ENCODE assay signal across 1 cellular context in the genomic region with DNA sequence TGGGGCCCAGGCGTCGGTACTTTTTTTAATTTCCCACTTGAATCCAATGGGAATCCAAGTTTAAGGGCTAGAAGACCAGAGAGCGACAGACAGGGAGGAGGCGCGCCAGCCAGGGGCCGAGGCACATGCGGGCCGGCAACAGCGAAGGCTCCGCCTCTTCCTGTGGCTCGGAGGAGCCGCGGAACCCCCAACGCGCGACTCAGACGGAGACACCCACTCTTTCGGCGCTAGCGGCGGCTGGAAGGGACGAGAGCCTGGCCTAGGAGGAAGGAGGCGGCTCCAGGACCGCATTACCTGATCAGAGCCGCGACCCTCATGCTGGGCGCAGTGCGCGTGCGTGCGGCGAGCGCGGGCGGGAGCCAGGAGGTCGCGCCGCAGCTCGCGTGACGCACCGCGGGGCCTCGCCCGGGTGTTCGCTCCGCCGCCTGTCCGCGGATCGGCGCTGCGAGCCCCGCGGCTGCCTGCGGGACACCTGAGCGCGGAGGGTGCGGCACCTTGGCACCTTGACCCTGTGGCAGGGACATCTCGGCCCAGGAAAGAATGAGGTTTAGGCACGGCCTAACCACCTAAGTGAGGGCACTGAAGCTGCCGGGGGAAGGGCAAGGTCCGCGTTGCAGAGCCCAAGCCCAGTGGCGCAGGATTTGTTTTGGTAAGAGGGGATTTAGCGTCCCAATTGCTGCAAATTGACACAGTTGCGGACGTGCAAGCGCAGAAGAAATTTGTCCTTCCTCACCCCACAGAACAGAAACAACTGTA.
TF ChIP-seq lines count a peak whose summit lies in the region.

A gene with protein sequence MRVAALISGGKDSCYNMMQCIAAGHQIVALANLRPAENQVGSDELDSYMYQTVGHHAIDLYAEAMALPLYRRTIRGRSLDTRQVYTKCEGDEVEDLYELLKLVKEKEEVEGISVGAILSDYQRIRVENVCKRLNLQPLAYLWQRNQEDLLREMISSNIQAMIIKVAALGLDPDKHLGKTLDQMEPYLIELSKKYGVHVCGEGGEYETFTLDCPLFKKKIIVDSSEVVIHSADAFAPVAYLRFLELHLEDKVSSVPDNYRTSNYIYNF (minus strand): TSS at position 341 of the 756 bp plus-strand sequence. CDS start 24 bp downstream, at position 317.

TF ChIP-seq in K562, 482 proteins besides CTCF, POLR2A, EP300 and RAD21 (continued from another document):
- TF ChIP-seq, protein P1, sequence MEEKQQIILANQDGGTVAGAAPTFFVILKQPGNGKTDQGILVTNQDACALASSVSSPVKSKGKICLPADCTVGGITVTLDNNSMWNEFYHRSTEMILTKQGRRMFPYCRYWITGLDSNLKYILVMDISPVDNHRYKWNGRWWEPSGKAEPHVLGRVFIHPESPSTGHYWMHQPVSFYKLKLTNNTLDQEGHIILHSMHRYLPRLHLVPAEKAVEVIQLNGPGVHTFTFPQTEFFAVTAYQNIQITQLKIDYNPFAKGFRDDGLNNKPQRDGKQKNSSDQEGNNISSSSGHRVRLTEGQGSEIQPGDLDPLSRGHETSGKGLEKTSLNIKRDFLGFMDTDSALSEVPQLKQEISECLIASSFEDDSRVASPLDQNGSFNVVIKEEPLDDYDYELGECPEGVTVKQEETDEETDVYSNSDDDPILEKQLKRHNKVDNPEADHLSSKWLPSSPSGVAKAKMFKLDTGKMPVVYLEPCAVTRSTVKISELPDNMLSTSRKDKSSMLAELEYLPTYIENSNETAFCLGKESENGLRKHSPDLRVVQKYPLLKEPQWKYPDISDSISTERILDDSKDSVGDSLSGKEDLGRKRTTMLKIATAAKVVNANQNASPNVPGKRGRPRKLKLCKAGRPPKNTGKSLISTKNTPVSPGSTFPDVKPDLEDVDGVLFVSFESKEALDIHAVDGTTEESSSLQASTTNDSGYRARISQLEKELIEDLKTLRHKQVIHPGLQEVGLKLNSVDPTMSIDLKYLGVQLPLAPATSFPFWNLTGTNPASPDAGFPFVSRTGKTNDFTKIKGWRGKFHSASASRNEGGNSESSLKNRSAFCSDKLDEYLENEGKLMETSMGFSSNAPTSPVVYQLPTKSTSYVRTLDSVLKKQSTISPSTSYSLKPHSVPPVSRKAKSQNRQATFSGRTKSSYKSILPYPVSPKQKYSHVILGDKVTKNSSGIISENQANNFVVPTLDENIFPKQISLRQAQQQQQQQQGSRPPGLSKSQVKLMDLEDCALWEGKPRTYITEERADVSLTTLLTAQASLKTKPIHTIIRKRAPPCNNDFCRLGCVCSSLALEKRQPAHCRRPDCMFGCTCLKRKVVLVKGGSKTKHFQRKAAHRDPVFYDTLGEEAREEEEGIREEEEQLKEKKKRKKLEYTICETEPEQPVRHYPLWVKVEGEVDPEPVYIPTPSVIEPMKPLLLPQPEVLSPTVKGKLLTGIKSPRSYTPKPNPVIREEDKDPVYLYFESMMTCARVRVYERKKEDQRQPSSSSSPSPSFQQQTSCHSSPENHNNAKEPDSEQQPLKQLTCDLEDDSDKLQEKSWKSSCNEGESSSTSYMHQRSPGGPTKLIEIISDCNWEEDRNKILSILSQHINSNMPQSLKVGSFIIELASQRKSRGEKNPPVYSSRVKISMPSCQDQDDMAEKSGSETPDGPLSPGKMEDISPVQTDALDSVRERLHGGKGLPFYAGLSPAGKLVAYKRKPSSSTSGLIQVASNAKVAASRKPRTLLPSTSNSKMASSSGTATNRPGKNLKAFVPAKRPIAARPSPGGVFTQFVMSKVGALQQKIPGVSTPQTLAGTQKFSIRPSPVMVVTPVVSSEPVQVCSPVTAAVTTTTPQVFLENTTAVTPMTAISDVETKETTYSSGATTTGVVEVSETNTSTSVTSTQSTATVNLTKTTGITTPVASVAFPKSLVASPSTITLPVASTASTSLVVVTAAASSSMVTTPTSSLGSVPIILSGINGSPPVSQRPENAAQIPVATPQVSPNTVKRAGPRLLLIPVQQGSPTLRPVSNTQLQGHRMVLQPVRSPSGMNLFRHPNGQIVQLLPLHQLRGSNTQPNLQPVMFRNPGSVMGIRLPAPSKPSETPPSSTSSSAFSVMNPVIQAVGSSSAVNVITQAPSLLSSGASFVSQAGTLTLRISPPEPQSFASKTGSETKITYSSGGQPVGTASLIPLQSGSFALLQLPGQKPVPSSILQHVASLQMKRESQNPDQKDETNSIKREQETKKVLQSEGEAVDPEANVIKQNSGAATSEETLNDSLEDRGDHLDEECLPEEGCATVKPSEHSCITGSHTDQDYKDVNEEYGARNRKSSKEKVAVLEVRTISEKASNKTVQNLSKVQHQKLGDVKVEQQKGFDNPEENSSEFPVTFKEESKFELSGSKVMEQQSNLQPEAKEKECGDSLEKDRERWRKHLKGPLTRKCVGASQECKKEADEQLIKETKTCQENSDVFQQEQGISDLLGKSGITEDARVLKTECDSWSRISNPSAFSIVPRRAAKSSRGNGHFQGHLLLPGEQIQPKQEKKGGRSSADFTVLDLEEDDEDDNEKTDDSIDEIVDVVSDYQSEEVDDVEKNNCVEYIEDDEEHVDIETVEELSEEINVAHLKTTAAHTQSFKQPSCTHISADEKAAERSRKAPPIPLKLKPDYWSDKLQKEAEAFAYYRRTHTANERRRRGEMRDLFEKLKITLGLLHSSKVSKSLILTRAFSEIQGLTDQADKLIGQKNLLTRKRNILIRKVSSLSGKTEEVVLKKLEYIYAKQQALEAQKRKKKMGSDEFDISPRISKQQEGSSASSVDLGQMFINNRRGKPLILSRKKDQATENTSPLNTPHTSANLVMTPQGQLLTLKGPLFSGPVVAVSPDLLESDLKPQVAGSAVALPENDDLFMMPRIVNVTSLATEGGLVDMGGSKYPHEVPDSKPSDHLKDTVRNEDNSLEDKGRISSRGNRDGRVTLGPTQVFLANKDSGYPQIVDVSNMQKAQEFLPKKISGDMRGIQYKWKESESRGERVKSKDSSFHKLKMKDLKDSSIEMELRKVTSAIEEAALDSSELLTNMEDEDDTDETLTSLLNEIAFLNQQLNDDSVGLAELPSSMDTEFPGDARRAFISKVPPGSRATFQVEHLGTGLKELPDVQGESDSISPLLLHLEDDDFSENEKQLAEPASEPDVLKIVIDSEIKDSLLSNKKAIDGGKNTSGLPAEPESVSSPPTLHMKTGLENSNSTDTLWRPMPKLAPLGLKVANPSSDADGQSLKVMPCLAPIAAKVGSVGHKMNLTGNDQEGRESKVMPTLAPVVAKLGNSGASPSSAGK (IDR thresholded peaks at IDR 0.05) = peak; percentile 87
- TF ChIP-seq HMGN3 (IDR thresholded peaks at IDR 0.05; ENCODE audit: borderline replicate concordance, extremely low read depth, insufficient read length, low read depth, low read length) = peak; percentile 74
- TF ChIP-seq, protein P2, sequence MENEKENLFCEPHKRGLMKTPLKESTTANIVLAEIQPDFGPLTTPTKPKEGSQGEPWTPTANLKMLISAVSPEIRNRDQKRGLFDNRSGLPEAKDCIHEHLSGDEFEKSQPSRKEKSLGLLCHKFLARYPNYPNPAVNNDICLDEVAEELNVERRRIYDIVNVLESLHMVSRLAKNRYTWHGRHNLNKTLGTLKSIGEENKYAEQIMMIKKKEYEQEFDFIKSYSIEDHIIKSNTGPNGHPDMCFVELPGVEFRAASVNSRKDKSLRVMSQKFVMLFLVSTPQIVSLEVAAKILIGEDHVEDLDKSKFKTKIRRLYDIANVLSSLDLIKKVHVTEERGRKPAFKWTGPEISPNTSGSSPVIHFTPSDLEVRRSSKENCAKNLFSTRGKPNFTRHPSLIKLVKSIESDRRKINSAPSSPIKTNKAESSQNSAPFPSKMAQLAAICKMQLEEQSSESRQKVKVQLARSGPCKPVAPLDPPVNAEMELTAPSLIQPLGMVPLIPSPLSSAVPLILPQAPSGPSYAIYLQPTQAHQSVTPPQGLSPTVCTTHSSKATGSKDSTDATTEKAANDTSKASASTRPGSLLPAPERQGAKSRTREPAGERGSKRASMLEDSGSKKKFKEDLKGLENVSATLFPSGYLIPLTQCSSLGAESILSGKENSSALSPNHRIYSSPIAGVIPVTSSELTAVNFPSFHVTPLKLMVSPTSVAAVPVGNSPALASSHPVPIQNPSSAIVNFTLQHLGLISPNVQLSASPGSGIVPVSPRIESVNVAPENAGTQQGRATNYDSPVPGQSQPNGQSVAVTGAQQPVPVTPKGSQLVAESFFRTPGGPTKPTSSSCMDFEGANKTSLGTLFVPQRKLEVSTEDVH (IDR thresholded peaks at IDR 0.05; ENCODE audit: low read depth, partially characterized antibody) = no peak
- TF ChIP-seq SIN3B (IDR thresholded peaks at IDR 0.05; ENCODE audit: low read depth) = peak; percentile 76
- no peak for TF ChIP-seq ZKSCAN3 (CRISPR knock-in tag; IDR thresholded peaks at IDR 0.05)
- TF ChIP-seq ZNF311 (CRISPR knock-in tag; IDR thresholded peaks at IDR 0.05) = no peak
- TF ChIP-seq GTF2E2 (tag; IDR thresholded peaks at IDR 0.05) = peak; percentile 84; the same call in 1 of the 2 replicates
- TF ChIP-seq ZEB2 (IDR thresholded peaks at IDR 0.05) = 0 out of 2 replicates have a peak, but pooled peaks have one; percentile 21
- 0 out of 2 replicates have a peak, but pooled peaks have one; percentile 8 for TF ChIP-seq LCOR (CRISPR knock-in tag; IDR thresholded peaks at IDR 0.05)
- TF ChIP-seq, protein P3, sequence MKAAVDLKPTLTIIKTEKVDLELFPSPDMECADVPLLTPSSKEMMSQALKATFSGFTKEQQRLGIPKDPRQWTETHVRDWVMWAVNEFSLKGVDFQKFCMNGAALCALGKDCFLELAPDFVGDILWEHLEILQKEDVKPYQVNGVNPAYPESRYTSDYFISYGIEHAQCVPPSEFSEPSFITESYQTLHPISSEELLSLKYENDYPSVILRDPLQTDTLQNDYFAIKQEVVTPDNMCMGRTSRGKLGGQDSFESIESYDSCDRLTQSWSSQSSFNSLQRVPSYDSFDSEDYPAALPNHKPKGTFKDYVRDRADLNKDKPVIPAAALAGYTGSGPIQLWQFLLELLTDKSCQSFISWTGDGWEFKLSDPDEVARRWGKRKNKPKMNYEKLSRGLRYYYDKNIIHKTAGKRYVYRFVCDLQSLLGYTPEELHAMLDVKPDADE (conservative IDR thresholded peaks at IDR 0.05; ENCODE audit: control insufficient read depth, low read depth, low read length) = 0 out of 2 replicates have a peak, but pooled peaks have one; percentile 21
- no peak for TF ChIP-seq ZFP1 (CRISPR knock-in tag; IDR thresholded peaks at IDR 0.05)
- no peak for TF ChIP-seq BCOR (IDR thresholded peaks at IDR 0.05)
- no peak for TF ChIP-seq SIX5 (IDR thresholded peaks at IDR 0.05; ENCODE audit: borderline replicate concordance in 1 of 2, insufficient read depth in 1 of 2, low read depth in 1 of 2, low read length in 2 of 2)
- TF ChIP-seq ZNF124 (CRISPR knock-in tag; IDR thresholded peaks at IDR 0.05) = no peak
- TF ChIP-seq, protein P4, sequence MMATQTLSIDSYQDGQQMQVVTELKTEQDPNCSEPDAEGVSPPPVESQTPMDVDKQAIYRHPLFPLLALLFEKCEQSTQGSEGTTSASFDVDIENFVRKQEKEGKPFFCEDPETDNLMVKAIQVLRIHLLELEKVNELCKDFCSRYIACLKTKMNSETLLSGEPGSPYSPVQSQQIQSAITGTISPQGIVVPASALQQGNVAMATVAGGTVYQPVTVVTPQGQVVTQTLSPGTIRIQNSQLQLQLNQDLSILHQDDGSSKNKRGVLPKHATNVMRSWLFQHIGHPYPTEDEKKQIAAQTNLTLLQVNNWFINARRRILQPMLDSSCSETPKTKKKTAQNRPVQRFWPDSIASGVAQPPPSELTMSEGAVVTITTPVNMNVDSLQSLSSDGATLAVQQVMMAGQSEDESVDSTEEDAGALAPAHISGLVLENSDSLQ (IDR thresholded peaks at IDR 0.05) = no peak
- TF ChIP-seq SIRT6 (IDR thresholded peaks at IDR 0.05; ENCODE audit: low read depth, low read length) = no peak
- TF ChIP-seq E2F3 (CRISPR knock-in tag; IDR thresholded peaks at IDR 0.05) = peak; percentile 88
- TF ChIP-seq TAF9B (IDR thresholded peaks at IDR 0.05; ENCODE audit: partially characterized antibody) = peak; percentile 47
- TF ChIP-seq, protein P5, sequence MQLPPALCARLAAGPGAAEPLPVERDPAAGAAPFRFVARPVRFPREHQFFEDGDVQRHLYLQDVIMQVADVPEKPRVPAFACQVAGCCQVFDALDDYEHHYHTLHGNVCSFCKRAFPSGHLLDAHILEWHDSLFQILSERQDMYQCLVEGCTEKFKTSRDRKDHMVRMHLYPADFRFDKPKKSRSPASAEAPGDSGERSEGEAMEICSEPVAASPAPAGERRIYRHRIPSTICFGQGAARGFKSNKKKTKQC (CRISPR knock-in tag; IDR thresholded peaks at IDR 0.05) = peak; percentile 33; the same call in 1 of the 2 replicates
- TF ChIP-seq, protein P6, sequence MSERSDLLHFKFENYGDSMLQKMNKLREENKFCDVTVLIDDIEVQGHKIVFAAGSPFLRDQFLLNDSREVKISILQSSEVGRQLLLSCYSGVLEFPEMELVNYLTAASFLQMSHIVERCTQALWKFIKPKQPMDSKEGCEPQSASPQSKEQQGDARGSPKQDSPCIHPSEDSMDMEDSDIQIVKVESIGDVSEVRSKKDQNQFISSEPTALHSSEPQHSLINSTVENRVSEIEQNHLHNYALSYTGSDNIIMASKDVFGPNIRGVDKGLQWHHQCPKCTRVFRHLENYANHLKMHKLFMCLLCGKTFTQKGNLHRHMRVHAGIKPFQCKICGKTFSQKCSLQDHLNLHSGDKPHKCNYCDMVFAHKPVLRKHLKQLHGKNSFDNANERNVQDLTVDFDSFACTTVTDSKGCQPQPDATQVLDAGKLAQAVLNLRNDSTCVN (CRISPR knock-in tag; IDR thresholded peaks at IDR 0.05) = no peak
- TF ChIP-seq PURB (CRISPR knock-in tag; IDR thresholded peaks at IDR 0.05; ENCODE audit: low read depth) = no peak
- TF ChIP-seq, protein P7, sequence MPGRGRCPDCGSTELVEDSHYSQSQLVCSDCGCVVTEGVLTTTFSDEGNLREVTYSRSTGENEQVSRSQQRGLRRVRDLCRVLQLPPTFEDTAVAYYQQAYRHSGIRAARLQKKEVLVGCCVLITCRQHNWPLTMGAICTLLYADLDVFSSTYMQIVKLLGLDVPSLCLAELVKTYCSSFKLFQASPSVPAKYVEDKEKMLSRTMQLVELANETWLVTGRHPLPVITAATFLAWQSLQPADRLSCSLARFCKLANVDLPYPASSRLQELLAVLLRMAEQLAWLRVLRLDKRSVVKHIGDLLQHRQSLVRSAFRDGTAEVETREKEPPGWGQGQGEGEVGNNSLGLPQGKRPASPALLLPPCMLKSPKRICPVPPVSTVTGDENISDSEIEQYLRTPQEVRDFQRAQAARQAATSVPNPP (IDR thresholded peaks at IDR 0.05; ENCODE audit: borderline replicate concordance, insufficient read depth, insufficient read length) = no peak
- TF ChIP-seq HNRNPL (IDR thresholded peaks at IDR 0.05; ENCODE audit: low read depth, low read length) = 0 out of 2 replicates have a peak, but pooled peaks have one; percentile 20
- TF ChIP-seq XRCC4 (IDR thresholded peaks at IDR 0.05; ENCODE audit: extremely low read depth, insufficient read depth, insufficient read length) = no peak
- TF ChIP-seq ZNF239 (CRISPR knock-in tag; IDR thresholded peaks at IDR 0.05) = no peak
- peak; percentile 68 for TF ChIP-seq POLR2AphosphoS5 (IDR thresholded peaks at IDR 0.05; ENCODE audit: control insufficient read depth, insufficient read depth, low read depth, low read length)
- TF ChIP-seq ZNF24 (IDR thresholded peaks at IDR 0.05) = 0 out of 2 replicates have a peak, but pooled peaks have one; percentile 5
- TF ChIP-seq NR3C1 (CRISPR knock-in tag; IDR thresholded peaks at IDR 0.05) = no peak
- no peak for TF ChIP-seq BMI1 (IDR thresholded peaks at IDR 0.05; ENCODE audit: low read length)
- peak; percentile 85 for TF ChIP-seq GABPB1 (CRISPR knock-in tag; IDR thresholded peaks at IDR 0.05)
- TF ChIP-seq CREM (IDR thresholded peaks at IDR 0.05; ENCODE audit: low read depth) = peak; percentile 92
- peak; percentile 60; the same call in 1 of the 2 replicates for TF ChIP-seq ZBTB7A (IDR thresholded peaks at IDR 0.05; ENCODE audit: borderline replicate concordance, control insufficient read depth, low read depth, low read length)
TF ChIP-seq in K562: peak in this region for 118.
